ENCODE assay signal across 8 cellular contexts in the genomic region with DNA sequence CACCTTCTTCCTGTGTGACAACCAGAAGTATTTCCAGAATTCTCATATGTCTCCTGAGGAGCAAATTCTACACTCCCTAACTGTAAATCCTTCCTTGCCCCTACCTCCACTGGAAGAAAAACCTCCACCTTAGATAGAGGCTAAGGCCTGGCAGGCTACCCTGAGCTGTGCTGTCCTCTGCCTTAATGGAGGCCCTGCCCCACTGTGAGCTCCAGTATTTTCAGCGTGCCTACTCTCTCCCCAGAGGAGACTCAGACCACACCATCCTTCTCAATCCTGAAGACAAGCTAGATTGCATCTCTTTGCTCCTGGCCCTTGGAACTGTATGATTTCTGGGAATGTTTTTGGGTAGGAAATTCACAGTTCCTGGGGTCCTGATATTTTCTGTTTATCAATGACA.
"Had no signal": no experiment of that assay in that cellular context is flagged by ENCODE, and none has a peak within 500 bp of the region (broad histone marks: within the 10 kb centered on the region; RNA-seq: fewer than 3 reads in every experiment).

No MANE protein-coding gene starts in this region.

- H3K27ac Mint-ChIP-seq: GM23338, H9, HFFc6 had no signal

- H3K4me3 Mint-ChIP-seq: GM23338, H9, HFFc6 had no signal

- ATAC-seq: GM23338, HCT116 had no signal

- DNase-seq: GM23248, GOT3, H7, H9, HCEC 1CT, HFFc6 had no signal

- H3K9me3 Mint-ChIP-seq: GM23338, H9 had no signal
